In the genomic region with DNA sequence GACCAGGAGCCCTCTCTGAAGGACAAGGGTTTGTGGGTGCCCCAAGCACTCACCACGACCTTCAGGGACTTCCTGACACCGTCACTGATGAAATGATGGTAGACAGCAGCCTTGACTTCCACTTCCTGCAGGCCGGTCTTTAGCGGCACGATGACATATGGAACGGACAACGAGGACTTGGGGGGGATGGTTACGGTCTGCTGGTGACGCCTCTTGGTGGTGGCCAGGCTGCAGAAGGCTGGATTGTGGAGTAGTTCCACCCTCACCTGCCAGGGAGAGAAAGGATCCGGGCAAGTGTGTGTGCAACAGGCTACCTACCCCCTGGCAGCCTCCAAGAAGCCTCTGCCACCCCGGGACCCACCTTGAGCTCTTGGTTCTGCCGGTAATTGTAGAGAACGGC, we compare ENCODE assay signal across 1 cellular context.
A peak's percentile ranks its signal among the peaks of the same experiment; 100 is the strongest.
TF ChIP-seq lines count a peak whose summit lies in the region.

No MANE protein-coding gene starts in this region.

TF ChIP-seq in HepG2, 621 proteins besides CTCF, POLR2A, EP300 and RAD21:
- peak; percentile 93 for TF ChIP-seq RBM22 (optimal IDR thresholded peaks at IDR 0.05; ENCODE audit: low read length)
- no peak for TF ChIP-seq ZSCAN30 (CRISPR knock-in tag; IDR thresholded peaks at IDR 0.05)
- TF ChIP-seq SSRP1 (CRISPR knock-in tag; IDR thresholded peaks at IDR 0.05): 0 out of 2 replicates have a peak, but pooled peaks have one; percentile 26
- no peak for TF ChIP-seq ZNF615 (CRISPR knock-in tag; IDR thresholded peaks at IDR 0.05; ENCODE audit: borderline replicate concordance)
- TF ChIP-seq AGO2 (optimal IDR thresholded peaks at IDR 0.05; ENCODE audit: low read depth, low read length): peak; percentile 89
- TF ChIP-seq, protein P1, sequence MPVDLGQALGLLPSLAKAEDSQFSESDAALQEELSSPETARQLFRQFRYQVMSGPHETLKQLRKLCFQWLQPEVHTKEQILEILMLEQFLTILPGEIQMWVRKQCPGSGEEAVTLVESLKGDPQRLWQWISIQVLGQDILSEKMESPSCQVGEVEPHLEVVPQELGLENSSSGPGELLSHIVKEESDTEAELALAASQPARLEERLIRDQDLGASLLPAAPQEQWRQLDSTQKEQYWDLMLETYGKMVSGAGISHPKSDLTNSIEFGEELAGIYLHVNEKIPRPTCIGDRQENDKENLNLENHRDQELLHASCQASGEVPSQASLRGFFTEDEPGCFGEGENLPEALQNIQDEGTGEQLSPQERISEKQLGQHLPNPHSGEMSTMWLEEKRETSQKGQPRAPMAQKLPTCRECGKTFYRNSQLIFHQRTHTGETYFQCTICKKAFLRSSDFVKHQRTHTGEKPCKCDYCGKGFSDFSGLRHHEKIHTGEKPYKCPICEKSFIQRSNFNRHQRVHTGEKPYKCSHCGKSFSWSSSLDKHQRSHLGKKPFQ (CRISPR knock-in tag; IDR thresholded peaks at IDR 0.05; ENCODE audit: insufficient replicate concordance): no peak
- TF ChIP-seq ZC3H4 (CRISPR knock-in tag; IDR thresholded peaks at IDR 0.05; ENCODE audit: borderline replicate concordance): 0 out of 2 replicates have a peak, but pooled peaks have one; percentile 8
